Comparison of ENCODE assay signal across 8 cellular contexts in the genomic region with DNA sequence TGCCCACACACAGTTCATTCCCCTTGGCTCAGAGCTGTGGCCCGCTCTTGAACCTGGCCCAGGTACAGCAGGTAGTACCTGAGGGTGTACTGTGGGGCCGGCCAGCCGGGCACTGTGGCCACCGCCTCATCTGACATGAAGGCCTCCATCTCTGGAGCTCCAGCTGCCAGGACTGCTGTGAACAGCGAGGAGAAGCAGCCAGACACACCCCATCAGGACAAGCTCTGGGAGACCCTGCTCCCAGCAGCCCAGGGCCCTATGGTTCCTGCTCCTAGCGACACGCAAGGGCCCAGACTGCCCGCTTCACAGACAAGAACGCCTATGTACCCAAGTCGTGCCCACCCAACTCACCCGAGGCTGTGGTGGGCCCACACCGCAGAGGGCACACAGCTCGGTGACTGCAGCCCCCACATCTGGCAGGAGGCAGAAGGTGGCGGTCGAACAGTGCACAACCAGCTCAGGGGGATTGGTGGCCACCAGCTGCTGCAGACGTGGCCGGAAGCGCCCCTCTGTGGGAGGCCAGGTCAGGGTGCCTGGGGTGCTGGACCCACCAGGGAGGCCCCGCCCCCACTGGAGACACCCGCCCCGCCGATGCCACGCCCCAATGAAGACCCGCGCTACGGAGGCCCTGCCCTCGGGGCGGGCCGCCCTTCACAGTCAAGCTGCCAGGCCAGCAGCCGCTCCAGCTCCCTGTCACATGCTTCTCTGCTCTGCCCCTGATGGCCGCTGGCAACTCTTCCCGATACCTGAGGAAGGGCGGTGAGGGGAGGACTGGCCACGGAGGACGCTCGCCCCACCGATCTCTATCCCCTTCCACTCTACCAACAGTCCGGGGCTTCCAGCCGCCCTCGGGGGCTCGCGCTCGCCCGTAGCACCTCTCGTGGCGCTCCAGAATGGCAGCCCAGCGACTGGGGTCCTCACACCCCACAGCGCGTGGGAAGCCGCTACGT. TPM values are rescaled to one million over a fixed set of nuclear protein-coding genes. Genes with fewer than 3 reads are reported as not detected.
A peak's percentile ranks its signal among the peaks of the same experiment; 100 is the strongest.
DNase-seq lines count a peak whose midpoint lies in the region; ATAC-seq, FAIRE-seq and TF ChIP-seq lines count a peak whose summit lies in the region.

No MANE protein-coding gene starts in this region.

- no peaks in the 10 kb centered on the region for H3K27me3 ChIP-seq in small intestine (ENCODE audit: control insufficient read depth in 2 of 2, insufficient read depth in 2 of 2, low read length in 2 of 2)

- peak overlapping the region; percentile 54 for H3K4me3 ChIP-seq in Jurkat, Clone E6-1 (ENCODE audit: low read length)
- H3K4me3 ChIP-seq in SK-N-MC (peak overlapping the region; percentile 94), cardiac fibroblast (replicated peaks in 1 of 2; ENCODE audit: low read depth in 2 of 2, low read length in 2 of 2) (peak overlapping the region; percentile 50 to 52), small intestine (ENCODE audit: low read depth in 1 of 2, low read length in 2 of 2) (peak overlapping the region in 1 of 2 donors; percentile 82)

- WGBS in small intestine, 3 donors: 24 to 29% (median 25%) methylated on average over 40 to 51 of the region's 51 CpGs

- peak; percentile 47 for DNase-seq in Jurkat, Clone E6-1 (ENCODE audit: low read depth, low spot score)
- no peak for DNase-seq in SK-N-MC (ENCODE audit: low read depth, low spot score)
- DNase-seq in cardiac fibroblast (ENCODE audit: low read depth in 2 of 2): peak; percentile 36 to 59
- peak; percentile 90 for DNase-seq in islet precursor cell
- peak; percentile 51 for DNase-seq in small intestine

- no peak for ATAC-seq in GM19463 (IDR thresholded peaks at IDR 0.05; ENCODE audit: unreplicated experiment)
- no peak for ATAC-seq in HG03469 (IDR thresholded peaks at IDR 0.05; ENCODE audit: unreplicated experiment)

- TF ChIP-seq CTCF in cardiac fibroblast (IDR thresholded peaks at IDR 0.05; ENCODE audit: low read depth, low read length): no peak

- peak overlapping the region; percentile 91 for H3K27ac ChIP-seq in SK-N-MC
- H3K27ac ChIP-seq in small intestine (ENCODE audit: low read depth in 1 of 2, low read length in 1 of 2): peak overlapping the region; percentile 69 to 70

- no peak for FAIRE-seq in small intestine (lab: Jason Lieb, UNC)

- H3K36me3 ChIP-seq in ES-I3 (ENCODE audit: insufficient read depth, low read length): peaks cover 8% of the 10 kb centered on the region
- H3K36me3 ChIP-seq in SK-N-MC (ENCODE audit: insufficient read depth, low read length): peaks cover 23% of the 10 kb centered on the region
- H3K36me3 ChIP-seq in small intestine (ENCODE audit: control insufficient read depth in 2 of 2, insufficient read depth in 2 of 2, low read length in 2 of 2): peaks cover 5 to 8% of the 10 kb centered on the region in 2 donors

- H3K9me3 ChIP-seq in ES-I3 (ENCODE audit: control insufficient read depth, insufficient read depth, low read length) (no peaks in the 10 kb centered on the region), SK-N-MC (ENCODE audit: low read depth, low read length) (no peaks in the 10 kb centered on the region), small intestine (ENCODE audit: control insufficient read depth, low read depth) (no peaks in the 10 kb centered on the region)

- H3K4me1 ChIP-seq in ES-I3 (ENCODE audit: insufficient read depth, low read length) (no peaks in the 10 kb centered on the region), small intestine (ENCODE audit: control insufficient read depth in 2 of 2, insufficient read depth in 1 of 2, low read depth in 1 of 2, low read length in 1 of 2) (peaks cover 8 to 10% of the 10 kb centered on the region in 2 donors)

- H3K9ac ChIP-seq in ES-I3 (ENCODE audit: low read depth, low read length) (peak overlapping the region; percentile 68; the same call in 1 of the 2 replicates), SK-N-MC (ENCODE audit: insufficient read length) (peak overlapping the region; percentile 85)

RNA-seq across cellular contexts. Expression of gene STUB1, which starts 1.1 kb away (rescaled TPM):
- 150 TPM for polyA plus RNA-seq in Jurkat, Clone E6-1 (2012; ENCODE audit: insufficient read depth, insufficient read length)
- polyA plus RNA-seq in small intestine: 100 to 1,000 TPM; 115 to 122 (median 121) TPM

RNA-seq across cellular contexts. Expression of gene RHBDL1, which starts 3.7 kb away (rescaled TPM):
- polyA plus RNA-seq in Jurkat, Clone E6-1 (2012; ENCODE audit: insufficient read depth, insufficient read length): 4.5 TPM
- polyA plus RNA-seq in small intestine: 1 to 10 TPM; 3.5 to 6.2 (median 5.8) TPM

RNA-seq across cellular contexts. Expression of gene JMJD8, which starts 5.0 kb away (rescaled TPM):
- 45.6 TPM for polyA plus RNA-seq in Jurkat, Clone E6-1 (2012; ENCODE audit: insufficient read depth, insufficient read length)
- polyA plus RNA-seq in small intestine: 10 to 100 TPM; 23.0 to 46.2 (median 23.2) TPM

RNA-seq across cellular contexts. Expression of gene WDR24, which starts 11.1 kb away (rescaled TPM):
- 16.6 TPM for polyA plus RNA-seq in Jurkat, Clone E6-1 (2012; ENCODE audit: insufficient read depth, insufficient read length)
- polyA plus RNA-seq in small intestine: 1 to 10 TPM; 5.4 to 9.8 (median 8.9) TPM

RNA-seq across cellular contexts. Expression of gene RHOT2, which starts 11.2 kb away (rescaled TPM):
- polyA plus RNA-seq in Jurkat, Clone E6-1 (2012; ENCODE audit: insufficient read depth, insufficient read length): 129 TPM
- 100 to 1,000 TPM; 112 to 207 (median 206) TPM for polyA plus RNA-seq in small intestine
